Comparison of ENCODE assay signal across 8 cellular contexts in the genomic region with DNA sequence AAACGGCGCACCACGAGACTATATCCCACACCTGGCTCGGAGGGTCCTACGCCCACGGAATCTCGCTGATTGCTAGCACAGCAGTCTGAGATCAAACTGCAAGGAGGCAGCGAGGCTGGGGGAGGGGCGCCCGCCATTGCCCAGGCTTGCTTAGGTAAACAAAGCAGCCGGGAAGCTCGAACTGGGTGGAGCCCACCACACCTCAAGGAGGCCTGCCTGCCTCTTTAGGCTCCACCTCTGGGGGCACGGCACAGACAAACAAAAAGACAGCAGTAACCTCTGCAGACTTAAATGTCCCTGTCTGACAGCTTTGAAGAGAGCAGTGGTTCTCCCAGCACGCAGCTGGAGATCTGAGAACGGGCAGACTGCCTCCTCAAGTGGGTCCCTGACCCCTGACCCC. TPM values are rescaled to one million over a fixed set of nuclear protein-coding genes. Genes with fewer than 3 reads are reported as not detected.
DNase-seq lines count a peak whose midpoint lies in the region; ATAC-seq and TF ChIP-seq lines count a peak whose summit lies in the region.
"Not testable (repeated sequence)": the region's sequence is repeated elsewhere in the genome, so short reads cannot be mapped to it uniquely, and the experiment has no call there.

No MANE protein-coding gene starts in this region.

- H3K36me3 ChIP-seq in Caco-2 (ENCODE audit: control insufficient read depth, insufficient read depth, low read length); HEK293 (ENCODE audit: control insufficient read depth in 2 of 2, insufficient read depth in 1 of 2, low read length in 2 of 2); PC-9 (ENCODE audit: low read depth); colonic mucosa; mucosa of descending colon (ENCODE audit: low read depth): not testable (repeated sequence)

- peak overlapping the region; percentile 79 for H3K27ac Mint-ChIP-seq in Caco-2 (ENCODE audit: unreplicated experiment)
- H3K27ac Mint-ChIP-seq in osteocyte (ENCODE audit: unreplicated experiment) = not testable (repeated sequence)

- H4K20me1 ChIP-seq in PC-9 (ENCODE audit: insufficient read depth) = not testable (repeated sequence)

- not testable (repeated sequence) for TF ChIP-seq CTCF in Caco-2 (IDR thresholded peaks at IDR 0.05; ENCODE audit: insufficient read depth in 1 of 2, low read depth in 1 of 2, low read length in 1 of 2, severe bottlenecking in 1 of 2, unreplicated experiment in 1 of 2); HEK293 (tag by site-specific recombination; IDR thresholded peaks at IDR 0.05); PC-9 (conservative IDR thresholded peaks at IDR 0.05); VCaP (conservative IDR thresholded peaks at IDR 0.05); colonic mucosa (IDR thresholded peaks at IDR 0.05); foreskin keratinocyte (conservative IDR thresholded peaks at IDR 0.05); mucosa of descending colon (IDR thresholded peaks at IDR 0.05); osteocyte (IDR thresholded peaks at IDR 0.05)

- H3K9me3 Mint-ChIP-seq in Caco-2 (ENCODE audit: unreplicated experiment); osteocyte (ENCODE audit: unreplicated experiment): not testable (repeated sequence)

- CTCF ChIA-PET in Caco-2 (lab: Charles Lee); HEK293 (lab: Yijun Ruan, JAX); PC-9 (lab: Charles Lee): not testable (repeated sequence)

- not testable (repeated sequence) for H3K27ac ChIP-seq in HEK293 (ENCODE audit: extremely low read depth, low read depth, low read length); PC-9; colonic mucosa
- H3K27ac ChIP-seq in VCaP (peak overlapping the region; percentile 51), foreskin keratinocyte (peak overlapping the region; percentile 72)

- not testable (repeated sequence) for H3K36me3 Mint-ChIP-seq in Caco-2 (ENCODE audit: insufficient read depth, unreplicated experiment); osteocyte (ENCODE audit: unreplicated experiment)

- DNase-seq in Caco-2 (peak; percentile 60 to 83), PC-9 (peak in 1 of 2 experiments; percentile 48), colonic mucosa (peak; percentile 66), mucosa of descending colon (peak; percentile 47 to 67 (median 59))
- not testable (repeated sequence) for DNase-seq in foreskin keratinocyte; osteocyte (ENCODE audit: extremely low spot score, unreplicated experiment)

- not testable (repeated sequence) for H3F3A ChIP-seq in PC-9 (ENCODE audit: insufficient read depth, low read depth)

- H3K9ac ChIP-seq in colonic mucosa (ENCODE audit: low read depth in 2 of 2, low read length in 2 of 2) = not testable (repeated sequence)

- not testable (repeated sequence) for ATAC-seq in foreskin keratinocyte, mucosa of descending colon

- H3K9me2 ChIP-seq in PC-9 (ENCODE audit: insufficient read depth) = not testable (repeated sequence)

- POLR2A ChIA-PET in Caco-2 (lab: Charles Lee); HEK293 (lab: Yijun Ruan, JAX): not testable (repeated sequence)
- POLR2A ChIA-PET in PC-9 (lab: Charles Lee; ENCODE audit: unreplicated experiment) = interaction anchor here (0.6 kb wide), 1 partner anchor 233 kb away, joined by 3 read pairs; the partner anchor contains the start of gene CIAO2A

- H3K4me3 ChIP-seq in Caco-2 (ENCODE audit: low read depth, low read length); HEK293 (ENCODE audit: low read depth, low read length); PC-9; colonic mucosa; mucosa of descending colon: not testable (repeated sequence)

- H2AFZ ChIP-seq in PC-9 = peak overlapping the region; percentile 66; the same call in 1 of the 2 replicates

- TSS peak; percentile 55 for BruUV-seq in Caco-2 (replicated peaks; lab: Mats Ljungman, UMichigan)
- BruUV-seq in PC-9 (replicated peaks; lab: Mats Ljungman, UMichigan) = TSS peak; percentile 70

- not testable (repeated sequence) for H3K4me2 ChIP-seq in PC-9

- H3K4me1 Mint-ChIP-seq in Caco-2 (ENCODE audit: low read depth, unreplicated experiment); osteocyte (ENCODE audit: unreplicated experiment): not testable (repeated sequence)

- H3K27me3 Mint-ChIP-seq in Caco-2 (ENCODE audit: insufficient read depth, unreplicated experiment); osteocyte (ENCODE audit: unreplicated experiment): not testable (repeated sequence)

- not testable (repeated sequence) for H3K9me3 ChIP-seq in Caco-2; HEK293 (ENCODE audit: control insufficient read depth, insufficient read depth, low read depth, low read length); PC-9 (ENCODE audit: insufficient read depth, low read depth); colonic mucosa; mucosa of descending colon

- peak overlapping the region; percentile 73 for H3K4me3 Mint-ChIP-seq in Caco-2 (ENCODE audit: unreplicated experiment)
- peak overlapping the region; percentile 38 for H3K4me3 Mint-ChIP-seq in osteocyte (ENCODE audit: unreplicated experiment)

- peaks cover 20% of the 10 kb centered on the region for H3K79me2 ChIP-seq in PC-9 (ENCODE audit: low read depth)

- not testable (repeated sequence) for H3K4me1 ChIP-seq in Caco-2; HEK293 (ENCODE audit: control insufficient read depth, insufficient read depth, low read length); PC-9 (replicated peaks; ENCODE audit: insufficient read depth); colonic mucosa; foreskin keratinocyte; mucosa of descending colon (ENCODE audit: low read depth)

- intact Hi-C loops in Caco-2 (cut with micrococcal nuclease; ENCODE audit: unreplicated experiment); PC-9 (cut with micrococcal nuclease; ENCODE audit: unreplicated experiment); colonic mucosa (cut with DNase I); mucosa of descending colon (cut with DNase I, micrococcal nuclease): not testable (repeated sequence)

- H3K27me3 ChIP-seq in Caco-2 (replicated peaks; ENCODE audit: control insufficient read depth, insufficient read depth, low read length); PC-9 (ENCODE audit: insufficient read depth, low read depth); colonic mucosa; foreskin keratinocyte: not testable (repeated sequence)

TF ChIP-seq in HEK293, 187 proteins besides CTCF, POLR2A, EP300 and RAD21:
- TF ChIP-seq IKZF3 (tag by site-specific recombination; IDR thresholded peaks at IDR 0.05) (peak; percentile 38; the same call in 1 of the 2 replicates), KLF10 (tag by site-specific recombination; IDR thresholded peaks at IDR 0.05) (peak; percentile 36; the same call in 1 of the 2 replicates), GLIS2 (tag by site-specific recombination; IDR thresholded peaks at IDR 0.05) (peak; percentile 31; the same call in 1 of the 2 replicates), KLF1 (tag by site-specific recombination; IDR thresholded peaks at IDR 0.05) (peak; percentile 54; the same call in 1 of the 2 replicates), EGR2 (tag by site-specific recombination; IDR thresholded peaks at IDR 0.05; ENCODE audit: low read depth) (0 out of 2 replicates have a peak, but pooled peaks have one; percentile 8), GLIS1 (tag by site-specific recombination; IDR thresholded peaks at IDR 0.05) (peak; percentile 64), FEZF1 (tag by site-specific recombination; IDR thresholded peaks at IDR 0.05) (peak; percentile 17; the same call in 1 of the 2 replicates), ZFP69B (tag by site-specific recombination; IDR thresholded peaks at IDR 0.05) (0 out of 2 replicates have a peak, but pooled peaks have one; percentile 31)
- TF ChIP-seq, protein P1, sequence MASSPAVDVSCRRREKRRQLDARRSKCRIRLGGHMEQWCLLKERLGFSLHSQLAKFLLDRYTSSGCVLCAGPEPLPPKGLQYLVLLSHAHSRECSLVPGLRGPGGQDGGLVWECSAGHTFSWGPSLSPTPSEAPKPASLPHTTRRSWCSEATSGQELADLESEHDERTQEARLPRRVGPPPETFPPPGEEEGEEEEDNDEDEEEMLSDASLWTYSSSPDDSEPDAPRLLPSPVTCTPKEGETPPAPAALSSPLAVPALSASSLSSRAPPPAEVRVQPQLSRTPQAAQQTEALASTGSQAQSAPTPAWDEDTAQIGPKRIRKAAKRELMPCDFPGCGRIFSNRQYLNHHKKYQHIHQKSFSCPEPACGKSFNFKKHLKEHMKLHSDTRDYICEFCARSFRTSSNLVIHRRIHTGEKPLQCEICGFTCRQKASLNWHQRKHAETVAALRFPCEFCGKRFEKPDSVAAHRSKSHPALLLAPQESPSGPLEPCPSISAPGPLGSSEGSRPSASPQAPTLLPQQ (tag by site-specific recombination; IDR thresholded peaks at IDR 0.05) = 0 out of 2 replicates have a peak, but pooled peaks have one; percentile 31

RNA-seq across cellular contexts. Expression of gene CSNK1G1, which starts 29.0 kb away (rescaled TPM):
- total RNA-seq in Caco-2 (2022) = 11.5 and 17.5 TPM in 2 replicates
- 16.4 and 19.6 TPM in 2 replicates for total RNA-seq in PC-9 (2021)
- total RNA-seq in colonic mucosa = 10 to 100 TPM; 17.0 to 18.5 TPM
- 26.6 and 30.1 TPM in 2 replicates for total RNA-seq in foreskin keratinocyte
- polyA plus RNA-seq in foreskin keratinocyte = 5.8 and 6.4 TPM in 2 replicates
- 10 to 100 TPM; 19.1 to 22.3 (median 22.3) TPM for total RNA-seq in mucosa of descending colon
- 18.2 and 22.2 TPM in 2 replicates for total RNA-seq in osteocyte

RNA-seq across cellular contexts. Expression of gene PCLAF, which starts 54.3 kb away (rescaled TPM):
- total RNA-seq in Caco-2 (2022) (93.7 and 96.9 TPM in 2 replicates), PC-9 (2021) (59.5 and 70.4 TPM in 2 replicates), colonic mucosa (10 to 100 TPM; 11.8 to 40.4 TPM), foreskin keratinocyte (61.1 and 64.4 TPM in 2 replicates), mucosa of descending colon (10 to 100 TPM in 1 of 3 donors, 1 to 10 TPM in 2; 3.3 to 14.7 (median 4.4) TPM), osteocyte (7.9 and 12.1 TPM in 2 replicates)
- 88.0 and 105 TPM in 2 replicates for polyA plus RNA-seq in foreskin keratinocyte
